ENCODE assay signal across 18 cellular contexts in genomic region chr4:7656244-7656800, GRCh38.
DNase-seq lines count a peak whose midpoint lies in the region; ATAC-seq and TF ChIP-seq lines count a peak whose summit lies in the region.
"Had no signal": no experiment of that assay in that cellular context is flagged by ENCODE, and none has a peak within 500 bp of the region (broad histone marks: within the 10 kb centered on the region; RNA-seq: fewer than 3 reads in every experiment).

No MANE protein-coding gene starts in this region.

- H3K9me3 ChIP-seq in SK-N-SH (no peaks in the 10 kb centered on the region), endodermal cell (ENCODE audit: control insufficient read depth, low read length) (no peaks in the 10 kb centered on the region)

- H3K27me3 ChIP-seq in SK-N-SH (ENCODE audit: insufficient read depth) (no peaks in the 10 kb centered on the region), endodermal cell (ENCODE audit: control insufficient read depth, insufficient read depth, low read length, poor library complexity, severe bottlenecking) (no peaks in the 10 kb centered on the region)

- H3K36me3 Mint-ChIP-seq in endodermal cell (ENCODE audit: low read depth), result no peaks in the 10 kb centered on the region
- H3K36me3 Mint-ChIP-seq in nephron (ENCODE audit: low read depth), result no peaks in the 10 kb centered on the region
- H3K36me3 Mint-ChIP-seq in progenitor cell of endocrine pancreas (ENCODE audit: insufficient read depth), result no peaks in the 10 kb centered on the region

- no peaks in the 10 kb centered on the region for H3K9me2 ChIP-seq in SK-N-SH

- H3K27ac Mint-ChIP-seq in endodermal cell, result no peak overlapping the region
- peak overlapping the region; percentile 31 to 75 (median 71) for H3K27ac Mint-ChIP-seq in nephron
- H3K27ac Mint-ChIP-seq in progenitor cell of endocrine pancreas, result peak overlapping the region; percentile 85

- no peak for DNase-seq in SK-N-SH
- DNase-seq in endodermal cell, result no peak
- DNase-seq in progenitor cell of endocrine pancreas (ENCODE audit: low spot score, unreplicated experiment), result no peak
- DNase-seq: DND-41, GOT3, MM.1S, NCI-H1092 treated with DMSO at 0.1 percent for 48 hours, NCI-H146, NCI-H2029 treated with DMSO at 0.1 percent for 48 hours, NCI-H2171 had no signal

- TF ChIP-seq RAD21 in SK-N-SH (IDR thresholded peaks at IDR 0.05; ENCODE audit: low read length), result no peak

- H3K4me3 Mint-ChIP-seq in endodermal cell (no peak overlapping the region), nephron (no peak overlapping the region), progenitor cell of endocrine pancreas (ENCODE audit: low read depth) (no peak overlapping the region)

- no peaks in the 10 kb centered on the region for H3K79me2 ChIP-seq in SK-N-SH (ENCODE audit: insufficient read depth)

- no peaks in the 10 kb centered on the region for H3K36me3 ChIP-seq in SK-N-SH (replicated peaks in 1 of 2; ENCODE audit: control insufficient read depth in 1 of 2, insufficient read depth in 2 of 2, low read length in 1 of 2)
- no peaks in the 10 kb centered on the region for H3K36me3 ChIP-seq in endodermal cell (ENCODE audit: control insufficient read depth, insufficient read depth, low read length)

- no peaks in the 10 kb centered on the region for H4K20me1 ChIP-seq in SK-N-SH (ENCODE audit: insufficient read depth)

- H3K27ac ChIP-seq in SK-N-SH (ENCODE audit: low read depth in 2 of 2, low read length in 1 of 2) (peak overlapping the region in 1 of 2 experiments; percentile 41; a peak in 1 of 4 replicates), endodermal cell (ENCODE audit: low read depth, low read length) (peak overlapping the region; percentile 95)
- H3K27ac ChIP-seq: 22Rv1 had no signal

- CTCF ChIA-PET in SK-N-SH (lab: Yijun Ruan, JAX), result interaction anchor here (0.7 to 3.4 kb wide), 7 partner anchors 8 to 320 kb away, joined by 3 to 10 read pairs (median 3); no protein-coding TSS in a partner anchor

- no peak overlapping the region for H3K4me3 ChIP-seq in SK-N-SH (ENCODE audit: low read depth in 2 of 2, low read length in 1 of 2)
- H3K4me3 ChIP-seq in endodermal cell (ENCODE audit: low read length), result no peak overlapping the region

- H2AFZ ChIP-seq in SK-N-SH (ENCODE audit: low read depth), result no peak overlapping the region

- H3K9me3 Mint-ChIP-seq in endodermal cell (no peaks in the 10 kb centered on the region), nephron (no peaks in the 10 kb centered on the region), progenitor cell of endocrine pancreas (ENCODE audit: low read depth) (no peaks in the 10 kb centered on the region)

- peaks cover 10 to 28% of the 10 kb centered on the region in 2 experiments; a peak in 3 of 4 replicates for H3K4me1 ChIP-seq in SK-N-SH (ENCODE audit: control insufficient read depth in 1 of 2, insufficient read depth in 2 of 2, low read depth in 1 of 2, low read length in 1 of 2)
- H3K4me1 ChIP-seq in endodermal cell (ENCODE audit: control insufficient read depth, insufficient read depth, low read length), result no peaks in the 10 kb centered on the region

- POLR2A ChIA-PET in SK-N-SH (lab: Yijun Ruan, JAX), result no interaction called here

- TF ChIP-seq CTCF in SK-N-SH (IDR thresholded peaks at IDR 0.05), result no peak
- no peak for TF ChIP-seq CTCF in endodermal cell (conservative IDR thresholded peaks at IDR 0.05)
- TF ChIP-seq CTCF in nephron (IDR thresholded peaks at IDR 0.05; ENCODE audit: unreplicated experiment in 3 of 3), result no peak
- no peak for TF ChIP-seq CTCF in progenitor cell of endocrine pancreas (IDR thresholded peaks at IDR 0.05; ENCODE audit: unreplicated experiment)

- H3F3A ChIP-seq in SK-N-SH (replicated peaks; ENCODE audit: insufficient read depth), result peaks cover 5% of the 10 kb centered on the region

- ATAC-seq in SK-N-SH treated with all-trans-retinoic acid at 6 μM for 48 hours (no peak), GM19395 (IDR thresholded peaks at IDR 0.05; ENCODE audit: unreplicated experiment) (no peak), HG03097 (IDR thresholded peaks at IDR 0.05; ENCODE audit: low FRiP score, unreplicated experiment) (no peak), GM19324 (IDR thresholded peaks at IDR 0.05; ENCODE audit: low FRiP score, unreplicated experiment) (no peak)
- ATAC-seq: HCT116, Right ventricle myocardium inferior had no signal

- H3K4me2 ChIP-seq in SK-N-SH, result peak overlapping the region; percentile 26; the same call in 1 of the 2 replicates

- H3K9ac ChIP-seq in SK-N-SH (no peak overlapping the region), endodermal cell (ENCODE audit: extremely low read depth, low read length, poor library complexity, severe bottlenecking) (no peak overlapping the region)

- H3K4me1 Mint-ChIP-seq in endodermal cell (peaks cover 4% of the 10 kb centered on the region), nephron (peaks cover 32% of the 10 kb centered on the region), progenitor cell of endocrine pancreas (ENCODE audit: low read depth) (peaks cover 17% of the 10 kb centered on the region)

- no peak for TF ChIP-seq EP300 in SK-N-SH (IDR thresholded peaks at IDR 0.05; ENCODE audit: borderline replicate concordance in 1 of 2, low read depth in 1 of 2, low read length in 1 of 2)

- no peaks in the 10 kb centered on the region for H3K27me3 Mint-ChIP-seq in endodermal cell (ENCODE audit: insufficient read depth)
- peaks cover 9% of the 10 kb centered on the region for H3K27me3 Mint-ChIP-seq in nephron (ENCODE audit: low read depth)
- H3K27me3 Mint-ChIP-seq in progenitor cell of endocrine pancreas, result peaks cover 4% of the 10 kb centered on the region

- 85% methylated on average over 14 of the region's 17 CpGs for WGBS in SK-N-SH (ENCODE audit: low lambda C conversion rate)
- WGBS in endodermal cell (ENCODE audit: insufficient coverage in 1 of 2, insufficient read length in 1 of 2), 2 experiments, result 76 to 83% methylated on average over 11 to 17 of the region's 17 CpGs

TF ChIP-seq in SK-N-SH, 30 proteins besides CTCF, POLR2A, EP300 and RAD21 (continues in another document):
- TF ChIP-seq PBX3 (IDR thresholded peaks at IDR 0.05), result no peak
- TF ChIP-seq NRF1 (IDR thresholded peaks at IDR 0.05; ENCODE audit: low read depth, low read length), result no peak
- no peak for TF ChIP-seq TCF12 (IDR thresholded peaks at IDR 0.05)
- TF ChIP-seq RFX5 (IDR thresholded peaks at IDR 0.05; ENCODE audit: low read length), result no peak
- TF ChIP-seq RXRA (IDR thresholded peaks at IDR 0.05; ENCODE audit: borderline replicate concordance, low read depth), result no peak
- TF ChIP-seq ELF1 (IDR thresholded peaks at IDR 0.05), result no peak
- no peak for TF ChIP-seq EZH2phosphoT487 (IDR thresholded peaks at IDR 0.05; ENCODE audit: borderline replicate concordance, low read depth)
- no peak for TF ChIP-seq SIN3A (IDR thresholded peaks at IDR 0.05; ENCODE audit: borderline replicate concordance, low read depth, low read length)
- TF ChIP-seq SMC3 (IDR thresholded peaks at IDR 0.05; ENCODE audit: low read depth, low read length), result no peak
- no peak for TF ChIP-seq FOXM1 (IDR thresholded peaks at IDR 0.05; ENCODE audit: low read depth)
- no peak for TF ChIP-seq RCOR1 (IDR thresholded peaks at IDR 0.05; ENCODE audit: low read length)
- no peak for TF ChIP-seq POLR2AphosphoS5 (IDR thresholded peaks at IDR 0.05; ENCODE audit: low read depth, low read length)

TF ChIP-seq in SK-N-SH treated with all-trans-retinoic acid at 6 μM for 48 hours, 23 proteins besides CTCF, POLR2A, EP300 and RAD21 (continues in another document):
- TF ChIP-seq TOX (CRISPR knock-in tag; IDR thresholded peaks at IDR 0.05; ENCODE audit: borderline replicate concordance), result no peak
- TF ChIP-seq GLIS3 (CRISPR knock-in tag; IDR thresholded peaks at IDR 0.05), result no peak
- no peak for TF ChIP-seq ARNTL (CRISPR knock-in tag; IDR thresholded peaks at IDR 0.05; ENCODE audit: borderline replicate concordance, low read depth)
- no peak for TF ChIP-seq CSDC2 (CRISPR knock-in tag; IDR thresholded peaks at IDR 0.05)
- no peak for TF ChIP-seq ZNF70 (CRISPR knock-in tag; IDR thresholded peaks at IDR 0.05)
- TF ChIP-seq CSRNP3 (CRISPR knock-in tag; IDR thresholded peaks at IDR 0.05), result no peak
- no peak for TF ChIP-seq BACH2 (CRISPR knock-in tag; IDR thresholded peaks at IDR 0.05; ENCODE audit: borderline replicate concordance)
- TF ChIP-seq TCF4 (CRISPR knock-in tag; IDR thresholded peaks at IDR 0.05; ENCODE audit: borderline replicate concordance), result no peak
- TF ChIP-seq POU6F1 (CRISPR knock-in tag; IDR thresholded peaks at IDR 0.05; ENCODE audit: borderline replicate concordance, low read depth), result no peak
- no peak for TF ChIP-seq ZFP30 (CRISPR knock-in tag; IDR thresholded peaks at IDR 0.05)
- TF ChIP-seq SNAI2 (CRISPR knock-in tag; IDR thresholded peaks at IDR 0.05), result no peak
- no peak for TF ChIP-seq ZNF8 (CRISPR knock-in tag; IDR thresholded peaks at IDR 0.05)
- no peak for TF ChIP-seq ZC3H10 (CRISPR knock-in tag; IDR thresholded peaks at IDR 0.05)
